16 cellular contexts compared by ENCODE assay signal in the genomic region with DNA sequence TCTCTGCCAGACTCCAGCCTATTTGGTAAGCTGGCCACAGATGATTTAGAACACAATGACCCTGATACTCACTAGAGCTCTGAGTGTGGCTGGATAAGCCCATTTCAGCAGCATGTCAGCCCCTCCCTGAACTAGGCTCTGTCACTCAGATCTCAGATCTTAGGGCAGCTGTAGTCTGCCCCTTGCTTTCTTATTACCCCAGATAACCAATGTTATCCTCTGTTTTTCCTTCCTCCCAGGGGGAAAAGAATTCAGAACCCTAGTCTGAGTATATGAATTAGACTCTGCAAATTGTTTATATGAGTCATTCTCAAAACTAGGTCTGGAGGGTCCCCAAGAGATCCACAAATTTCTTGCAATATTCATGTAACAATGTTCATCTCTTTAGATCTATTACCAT.
DNase-seq lines count a peak whose midpoint lies in the region; ATAC-seq, FAIRE-seq and TF ChIP-seq lines count a peak whose summit lies in the region.
"Had no signal": no experiment of that assay in that cellular context is flagged by ENCODE, and none has a peak within 500 bp of the region (broad histone marks: within the 10 kb centered on the region; RNA-seq: fewer than 3 reads in every experiment).

No MANE protein-coding gene starts in this region.

- no peaks in the 10 kb centered on the region for H3K36me3 ChIP-seq in astrocyte (ENCODE audit: insufficient read depth, low read length)
- H3K36me3 ChIP-seq in keratinocyte (ENCODE audit: control insufficient read depth in 2 of 2, extremely low read depth in 1 of 2, insufficient read depth in 2 of 2, low read length in 2 of 2): no peaks in the 10 kb centered on the region
- H3K36me3 ChIP-seq: ovary had no signal

- H3K27me3 Mint-ChIP-seq in HFFc6 (ENCODE audit: insufficient read depth): no peaks in the 10 kb centered on the region; the same call in 1 of the 2 replicates
- no peaks in the 10 kb centered on the region for H3K27me3 Mint-ChIP-seq in astrocyte (ENCODE audit: low read depth, unreplicated experiment)
- H3K27me3 Mint-ChIP-seq: activated naive CD8-positive, alpha-beta T cell had no signal

- ATAC-seq in GM19455 (IDR thresholded peaks at IDR 0.05; ENCODE audit: unreplicated experiment) (no peak), HG03095 (IDR thresholded peaks at IDR 0.05; ENCODE audit: unreplicated experiment) (no peak)

- H3K9me3 Mint-ChIP-seq in HFFc6 (no peaks in the 10 kb centered on the region), astrocyte (ENCODE audit: unreplicated experiment) (no peaks in the 10 kb centered on the region)

- H3K27me3 ChIP-seq in astrocyte (ENCODE audit: insufficient read depth, low read length): no peaks in the 10 kb centered on the region
- no peaks in the 10 kb centered on the region for H3K27me3 ChIP-seq in keratinocyte (ENCODE audit: control insufficient read depth, extremely low read depth, insufficient read depth, low read length)
- H3K27me3 ChIP-seq: ovary had no signal

- H3K27ac ChIP-seq in astrocyte (ENCODE audit: low read depth, low read length) (peak overlapping the region; percentile 91), keratinocyte (ENCODE audit: control insufficient read depth, insufficient read depth, low read length) (peak overlapping the region; percentile 41)
- H3K27ac ChIP-seq: ovary had no signal

- no peaks in the 10 kb centered on the region for H3K9me1 ChIP-seq in keratinocyte (ENCODE audit: control insufficient read depth, extremely low read depth, insufficient read depth, low read length)

- H3K4me1 ChIP-seq in astrocyte (ENCODE audit: insufficient read depth, low read length) (peaks cover 46% of the 10 kb centered on the region), keratinocyte (ENCODE audit: control insufficient read depth, extremely low read depth, insufficient read depth, low read length) (peaks cover 31% of the 10 kb centered on the region)

- H3K36me3 Mint-ChIP-seq in HFFc6 (ENCODE audit: low read depth): peaks cover 25% of the 10 kb centered on the region
- no peaks in the 10 kb centered on the region for H3K36me3 Mint-ChIP-seq in astrocyte (ENCODE audit: low read depth, unreplicated experiment)
- H3K36me3 Mint-ChIP-seq: activated naive CD8-positive, alpha-beta T cell; CD14-positive monocyte had no signal

- H3K9me3 ChIP-seq in astrocyte (ENCODE audit: insufficient read depth, low read depth, low read length) (no peaks in the 10 kb centered on the region), keratinocyte (ENCODE audit: control insufficient read depth, low read depth, low read length) (no peaks in the 10 kb centered on the region)
- H3K9me3 ChIP-seq: ovary had no signal

- FAIRE-seq in astrocyte (lab: Jason Lieb, UNC) (peak; percentile 82), keratinocyte (lab: Jason Lieb, UNC) (peak; percentile 26)

- H3K4me3 Mint-ChIP-seq in HFFc6 (peak overlapping the region; percentile 78; the same call in 1 of the 2 replicates), astrocyte (ENCODE audit: unreplicated experiment) (no peak overlapping the region)
- H3K4me3 Mint-ChIP-seq: activated naive CD8-positive, alpha-beta T cell; CD14-positive monocyte had no signal

- H3K4me2 ChIP-seq in astrocyte (ENCODE audit: low read length): peak overlapping the region; percentile 54
- peak overlapping the region; percentile 1 for H3K4me2 ChIP-seq in keratinocyte (ENCODE audit: control insufficient read depth, extremely low read depth, insufficient read depth, low read depth, low read length)

- POLR2A ChIA-PET in AG04449 (lab: Yijun Ruan, JAX): interaction anchor here (0.7 to 2.1 kb wide), 6 partner anchors 30 to 191 kb away, joined by 3 to 11 read pairs (median 4); no protein-coding TSS in a partner anchor

- H2AFZ ChIP-seq in astrocyte (ENCODE audit: low read depth, low read length) (no peak overlapping the region), keratinocyte (ENCODE audit: control insufficient read depth, low read length) (no peak overlapping the region)

- CTCF ChIA-PET in AG04449 (lab: Yijun Ruan, JAX): interaction anchor here (1.0 to 1.9 kb wide), 4 partner anchors 30 to 252 kb away, joined by 3 to 6 read pairs (median 5); no protein-coding TSS in a partner anchor

- peak overlapping the region; percentile 93 for H3K27ac Mint-ChIP-seq in HFFc6
- peak overlapping the region; percentile 88 for H3K27ac Mint-ChIP-seq in astrocyte (ENCODE audit: unreplicated experiment)
- H3K27ac Mint-ChIP-seq: activated naive CD8-positive, alpha-beta T cell; CD14-positive monocyte had no signal

- DNase-seq in AG04449 (ENCODE audit: low read depth, low spot score) (peak; percentile 47), HFFc6 (peak; percentile 25), astrocyte (ENCODE audit: low read depth) (peak; percentile 41), keratinocyte (ENCODE audit: low read depth, low spot score) (no peak), retina (no peak)
- no peak for DNase-seq in stimulated activated CD4-positive, alpha-beta T cell treated with anti-CD3 and anti-CD28 coated beads, Interleukin-1b, Interleukin-23, amount 100 ng/mL, for 48 hours
- DNase-seq: effector CD8-positive, alpha-beta T cell; NCI-H1048; NCI-H2227 treated with DMSO at 0.1 percent for 48 hours; stimulated activated naive CD4-positive, alpha-beta T cell treated with Interleukin-2 at 50 U/mL for 16 hours had no signal

- no peaks in the 10 kb centered on the region for H3K79me2 ChIP-seq in astrocyte (ENCODE audit: insufficient read depth, low read length)
- no peaks in the 10 kb centered on the region for H3K79me2 ChIP-seq in keratinocyte (ENCODE audit: control insufficient read depth, insufficient read depth, low read length)

- H3K4me3 ChIP-seq in AG04449 (ENCODE audit: low read depth, low read length): no peak overlapping the region
- no peak overlapping the region for H3K4me3 ChIP-seq in astrocyte (ENCODE audit: insufficient read depth, low read depth, low read length)
- no peak overlapping the region for H3K4me3 ChIP-seq in keratinocyte (ENCODE audit: control insufficient read depth in 2 of 3, extremely low read depth in 1 of 3, insufficient read depth in 2 of 3, low read depth in 1 of 3, low read length in 3 of 3)
- H3K4me3 ChIP-seq: lung, ovary had no signal

- TF ChIP-seq CTCF in AG04449 (IDR thresholded peaks at IDR 0.05; ENCODE audit: insufficient read depth, low read length, missing control alignments): no peak
- TF ChIP-seq CTCF in HFFc6 (IDR thresholded peaks at IDR 0.05): no peak
- TF ChIP-seq CTCF in astrocyte (IDR thresholded peaks at IDR 0.05; ENCODE audit: insufficient read depth, low read depth, low read length): no peak
- TF ChIP-seq CTCF in keratinocyte (optimal IDR thresholded peaks at IDR 0.05 in 1 of 3, IDR thresholded peaks at IDR 0.05 in 1 of 3, conservative IDR thresholded peaks at IDR 0.05 in 1 of 3; ENCODE audit: extremely low read depth in 1 of 3, insufficient read depth in 2 of 3, low read length in 3 of 3): no peak

- no peaks in the 10 kb centered on the region for H4K20me1 ChIP-seq in astrocyte (ENCODE audit: insufficient read depth, low read length)
- no peaks in the 10 kb centered on the region for H4K20me1 ChIP-seq in keratinocyte (ENCODE audit: control insufficient read depth, extremely low read depth, insufficient read depth, low read length)

- H3K9ac ChIP-seq in astrocyte (ENCODE audit: low read length): peak overlapping the region; percentile 65
- no peak overlapping the region for H3K9ac ChIP-seq in keratinocyte (ENCODE audit: control insufficient read depth, extremely low read depth, insufficient read depth, low read length)

- dilution Hi-C loops in keratinocyte (cut with MboI; ENCODE audit: extremely low pct_ligation_motif_present, low sequenced_read_pairs): no loop called here

- peaks cover 85% of the 10 kb centered on the region for H3K4me1 Mint-ChIP-seq in HFFc6 (ENCODE audit: low read depth)
- H3K4me1 Mint-ChIP-seq in astrocyte (ENCODE audit: low read depth, unreplicated experiment): peaks cover 57% of the 10 kb centered on the region
- H3K4me1 Mint-ChIP-seq: CD14-positive monocyte had no signal

Comparison
In these comparisons a context has a peak if more than half of its experiments do, and no peak if none do; other contexts are left out.
1. DNase-seq: peak in AG04449 (single experiment), HFFc6 (single experiment) and astrocyte (single experiment); none in keratinocyte (single experiment), retina (single experiment) and stimulated activated CD4-positive, alpha-beta T cell treated with anti-CD3 and anti-CD28 coated beads, Interleukin-1b, Interleukin-23, amount 100 ng/mL, for 48 hours (single experiment).